In genomic region chr1:23594149-23594917, GRCh38 we compare ENCODE assay signal across 1 cellular context.
TF ChIP-seq lines count a peak whose summit lies in the region.

No MANE protein-coding gene starts in this region.

TF ChIP-seq in GM12878, 131 proteins besides CTCF, POLR2A, EP300 and RAD21:
- TF ChIP-seq KDM1A (IDR thresholded peaks at IDR 0.05; ENCODE audit: borderline replicate concordance) = peak; percentile 86; the same call in 1 of the 2 replicates
- peak; percentile 84; the same call in 1 of the 2 replicates for TF ChIP-seq SMARCA5 (IDR thresholded peaks at IDR 0.05)
- TF ChIP-seq ETV6 (conservative IDR thresholded peaks at IDR 0.05 in 1 of 2, IDR thresholded peaks at IDR 0.05 in 1 of 2; ENCODE audit: borderline replicate concordance in 1 of 2, low read depth in 1 of 2) = 0 out of 4 replicates have a peak, but pooled peaks of 1 of the 2 experiments have one; percentile 5
- TF ChIP-seq PKNOX1 (IDR thresholded peaks at IDR 0.05) = no peak
- peak; percentile 86 for TF ChIP-seq ZNF217 (IDR thresholded peaks at IDR 0.05)
TF ChIP-seq in GM12878: peak in this region for 4.
